15 cellular contexts compared by ENCODE assay signal in genomic region chr11:34978236-34979191, GRCh38.
DNase-seq lines count a peak whose midpoint lies in the region.
"Had no signal": no experiment of that assay in that cellular context is flagged by ENCODE, and none has a peak within 500 bp of the region (broad histone marks: within the 10 kb centered on the region; RNA-seq: fewer than 3 reads in every experiment).

No MANE protein-coding gene starts in this region.

- H3K27ac Mint-ChIP-seq in activated naive CD4-positive, alpha-beta T cell treated with anti-CD3 and anti-CD28 coated beads, Interleukin-2, amount 10 ng/mL, durations not matched to agents 7 days and 5 days: peak overlapping the region; percentile 4
- H3K27ac Mint-ChIP-seq in activated naive CD4-positive, alpha-beta T cell treated with anti-CD3 and anti-CD28 coated beads for 36 hours: no peak overlapping the region
- H3K27ac Mint-ChIP-seq: activated CD4-positive, alpha-beta memory T cell treated with anti-CD3 and anti-CD28 coated beads for 36 hours had no signal

- peaks cover 57% of the 10 kb centered on the region for H3K36me3 Mint-ChIP-seq in activated naive CD4-positive, alpha-beta T cell treated with anti-CD3 and anti-CD28 coated beads, Interleukin-2, amount 10 ng/mL, durations not matched to agents 7 days and 5 days
- H3K36me3 Mint-ChIP-seq in activated naive CD4-positive, alpha-beta T cell treated with anti-CD3 and anti-CD28 coated beads for 36 hours (ENCODE audit: low read depth): peaks cover 40% of the 10 kb centered on the region

- CTCF ChIA-PET in activated naive CD4-positive, alpha-beta T cell treated with anti-CD3 and anti-CD28 coated beads, Interleukin-2, amount 10 ng/mL, durations not matched to agents 7 days and 5 days (lab: Charles Lee): interaction anchor here (1.1 kb wide), 1 partner anchor 434 kb away, joined by 3 read pairs; no protein-coding TSS in a partner anchor
- CTCF ChIA-PET in activated naive CD4-positive, alpha-beta T cell treated with anti-CD3 and anti-CD28 coated beads for 36 hours (lab: Charles Lee): interaction anchor here (0.6 to 1.0 kb wide), 2 partner anchors 48 to 52 kb away, joined by 3 read pairs; no protein-coding TSS in a partner anchor

- DNase-seq in activated naive CD4-positive, alpha-beta T cell treated with anti-CD3 and anti-CD28 coated beads, Interleukin-2, amount 10 ng/mL, durations not matched to agents 7 days and 5 days: no peak
- no peak for DNase-seq in activated naive CD4-positive, alpha-beta T cell treated with anti-CD3 and anti-CD28 coated beads for 36 hours
- peak; percentile 68 for DNase-seq in SK-MEL-5 (ENCODE audit: low read depth, low spot score)
- peak; percentile 14 for DNase-seq in iPS-NIHi11 (ENCODE audit: low spot score)
- no peak for DNase-seq in substantia nigra (lab: John Stamatoyannopoulos, UW)
- DNase-seq in AML-193 (lab: John Stamatoyannopoulos, UW): no peak
- DNase-seq in central memory CD4-positive, alpha-beta T cell: no peak
- DNase-seq in RPMI8226: no peak
- DNase-seq: 8988T; activated CD4-positive, alpha-beta memory T cell treated with anti-CD3 and anti-CD28 coated beads for 36 hours; DMS 273 treated with DMSO at 0.1 percent for 48 hours; NCI-H187 treated with DMSO at 0.1 percent for 48 hours; NCI-H526 treated with DMSO at 0.1 percent for 48 hours; SHP77; spleen had no signal

- H3K4me1 Mint-ChIP-seq in activated naive CD4-positive, alpha-beta T cell treated with anti-CD3 and anti-CD28 coated beads, Interleukin-2, amount 10 ng/mL, durations not matched to agents 7 days and 5 days: peaks cover 20% of the 10 kb centered on the region
- peaks cover 12% of the 10 kb centered on the region for H3K4me1 Mint-ChIP-seq in activated naive CD4-positive, alpha-beta T cell treated with anti-CD3 and anti-CD28 coated beads for 36 hours (ENCODE audit: low read depth)

- intact Hi-C loops in activated naive CD4-positive, alpha-beta T cell treated with anti-CD3 and anti-CD28 coated beads for 36 hours (cut with micrococcal nuclease): no loop called here

- H3K27me3 Mint-ChIP-seq in activated naive CD4-positive, alpha-beta T cell treated with anti-CD3 and anti-CD28 coated beads, Interleukin-2, amount 10 ng/mL, durations not matched to agents 7 days and 5 days: no peaks in the 10 kb centered on the region
- no peaks in the 10 kb centered on the region for H3K27me3 Mint-ChIP-seq in activated naive CD4-positive, alpha-beta T cell treated with anti-CD3 and anti-CD28 coated beads for 36 hours (ENCODE audit: low read depth)
- H3K27me3 Mint-ChIP-seq: activated CD4-positive, alpha-beta memory T cell treated with anti-CD3 and anti-CD28 coated beads for 36 hours had no signal

- peak overlapping the region; percentile 30 for H3K27ac ChIP-seq in substantia nigra (ENCODE audit: low read depth, low read length, poor library complexity, severe bottlenecking)

- peaks cover 5% of the 10 kb centered on the region for H3K9me3 Mint-ChIP-seq in activated naive CD4-positive, alpha-beta T cell treated with anti-CD3 and anti-CD28 coated beads, Interleukin-2, amount 10 ng/mL, durations not matched to agents 7 days and 5 days
- peaks cover 3% of the 10 kb centered on the region for H3K9me3 Mint-ChIP-seq in activated naive CD4-positive, alpha-beta T cell treated with anti-CD3 and anti-CD28 coated beads for 36 hours

- in situ Hi-C loops in SK-MEL-5 (cut with HindIII; ENCODE audit: low pct_unique_long_range_greater_than_20kb, low sequenced_read_pairs): loop anchor here (25.0 kb wide), 1 partner anchor 409 kb away; no protein-coding TSS in a partner anchor

- H3K4me3 Mint-ChIP-seq in activated naive CD4-positive, alpha-beta T cell treated with anti-CD3 and anti-CD28 coated beads, Interleukin-2, amount 10 ng/mL, durations not matched to agents 7 days and 5 days: no peak overlapping the region
- no peak overlapping the region for H3K4me3 Mint-ChIP-seq in activated naive CD4-positive, alpha-beta T cell treated with anti-CD3 and anti-CD28 coated beads for 36 hours
- H3K4me3 Mint-ChIP-seq: activated CD4-positive, alpha-beta memory T cell treated with anti-CD3 and anti-CD28 coated beads for 36 hours had no signal

Comparison
In these comparisons a context has a peak if more than half of its experiments do, and no peak if none do; other contexts are left out.
1. DNase-seq: peak in SK-MEL-5 (single experiment) and iPS-NIHi11 (single experiment); none in activated naive CD4-positive, alpha-beta T cell treated with anti-CD3 and anti-CD28 coated beads, Interleukin-2, amount 10 ng/mL, durations not matched to agents 7 days and 5 days (single experiment), activated naive CD4-positive, alpha-beta T cell treated with anti-CD3 and anti-CD28 coated beads for 36 hours (single experiment), substantia nigra (0 of 49), AML-193 (0 of 2), central memory CD4-positive, alpha-beta T cell (single experiment) and RPMI8226 (single experiment).